Comparison of ENCODE assay signal across 1 cellular context in the genomic region with DNA sequence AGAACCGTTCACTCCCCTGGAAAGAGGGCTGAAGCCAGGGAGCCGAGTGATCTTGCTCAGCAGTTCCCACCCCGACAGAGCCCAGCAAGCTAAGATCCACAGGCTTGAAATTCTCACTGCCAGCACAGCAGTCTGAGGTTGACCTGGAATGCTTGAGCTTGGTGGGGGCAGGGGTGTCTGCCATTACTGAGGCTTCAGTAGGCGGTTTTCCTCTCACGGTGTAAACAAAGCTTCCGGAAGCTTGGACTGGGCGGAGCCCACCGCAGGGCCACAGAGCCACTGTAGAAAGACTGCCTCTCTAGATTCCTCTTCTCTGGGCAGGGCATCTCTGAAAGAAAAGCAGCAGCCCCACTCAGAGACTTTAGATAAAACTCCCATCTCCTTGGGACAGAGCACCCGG.
TF ChIP-seq lines count a peak whose summit lies in the region.

No MANE protein-coding gene starts in this region.

TF ChIP-seq in WTC11, 78 proteins besides CTCF, POLR2A, EP300 and RAD21:
- TF ChIP-seq, protein P1, sequence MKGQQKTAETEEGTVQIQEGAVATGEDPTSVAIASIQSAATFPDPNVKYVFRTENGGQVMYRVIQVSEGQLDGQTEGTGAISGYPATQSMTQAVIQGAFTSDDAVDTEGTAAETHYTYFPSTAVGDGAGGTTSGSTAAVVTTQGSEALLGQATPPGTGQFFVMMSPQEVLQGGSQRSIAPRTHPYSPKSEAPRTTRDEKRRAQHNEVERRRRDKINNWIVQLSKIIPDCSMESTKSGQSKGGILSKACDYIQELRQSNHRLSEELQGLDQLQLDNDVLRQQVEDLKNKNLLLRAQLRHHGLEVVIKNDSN (CRISPR knock-in tag; IDR thresholded peaks at IDR 0.05), result no peak
- TF ChIP-seq E2F5 (CRISPR knock-in tag; IDR thresholded peaks at IDR 0.05), result no peak
- TF ChIP-seq EMX1 (CRISPR knock-in tag; IDR thresholded peaks at IDR 0.05), result no peak
- TF ChIP-seq OVOL2 (CRISPR knock-in tag; IDR thresholded peaks at IDR 0.05; ENCODE audit: borderline replicate concordance), result no peak
- TF ChIP-seq, protein P2, sequence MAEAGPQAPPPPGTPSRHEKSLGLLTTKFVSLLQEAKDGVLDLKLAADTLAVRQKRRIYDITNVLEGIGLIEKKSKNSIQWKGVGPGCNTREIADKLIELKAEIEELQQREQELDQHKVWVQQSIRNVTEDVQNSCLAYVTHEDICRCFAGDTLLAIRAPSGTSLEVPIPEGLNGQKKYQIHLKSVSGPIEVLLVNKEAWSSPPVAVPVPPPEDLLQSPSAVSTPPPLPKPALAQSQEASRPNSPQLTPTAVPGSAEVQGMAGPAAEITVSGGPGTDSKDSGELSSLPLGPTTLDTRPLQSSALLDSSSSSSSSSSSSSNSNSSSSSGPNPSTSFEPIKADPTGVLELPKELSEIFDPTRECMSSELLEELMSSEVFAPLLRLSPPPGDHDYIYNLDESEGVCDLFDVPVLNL (CRISPR knock-in tag; IDR thresholded peaks at IDR 0.05; ENCODE audit: borderline replicate concordance, low read depth), result no peak
- no peak for TF ChIP-seq ZNF219 (CRISPR knock-in tag; IDR thresholded peaks at IDR 0.05; ENCODE audit: borderline replicate concordance)
- TF ChIP-seq ZNF138 (CRISPR knock-in tag; conservative IDR thresholded peaks at IDR 0.05), result no peak
- TF ChIP-seq, protein P3, sequence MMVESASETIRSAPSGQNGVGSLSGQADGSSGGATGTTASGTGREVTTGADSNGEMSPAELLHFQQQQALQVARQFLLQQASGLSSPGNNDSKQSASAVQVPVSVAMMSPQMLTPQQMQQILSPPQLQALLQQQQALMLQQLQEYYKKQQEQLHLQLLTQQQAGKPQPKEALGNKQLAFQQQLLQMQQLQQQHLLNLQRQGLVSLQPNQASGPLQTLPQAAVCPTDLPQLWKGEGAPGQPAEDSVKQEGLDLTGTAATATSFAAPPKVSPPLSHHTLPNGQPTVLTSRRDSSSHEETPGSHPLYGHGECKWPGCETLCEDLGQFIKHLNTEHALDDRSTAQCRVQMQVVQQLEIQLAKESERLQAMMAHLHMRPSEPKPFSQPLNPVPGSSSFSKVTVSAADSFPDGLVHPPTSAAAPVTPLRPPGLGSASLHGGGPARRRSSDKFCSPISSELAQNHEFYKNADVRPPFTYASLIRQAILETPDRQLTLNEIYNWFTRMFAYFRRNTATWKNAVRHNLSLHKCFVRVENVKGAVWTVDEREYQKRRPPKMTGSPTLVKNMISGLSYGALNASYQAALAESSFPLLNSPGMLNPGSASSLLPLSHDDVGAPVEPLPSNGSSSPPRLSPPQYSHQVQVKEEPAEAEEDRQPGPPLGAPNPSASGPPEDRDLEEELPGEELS (CRISPR knock-in tag; IDR thresholded peaks at IDR 0.05), result no peak
- TF ChIP-seq, protein P4, sequence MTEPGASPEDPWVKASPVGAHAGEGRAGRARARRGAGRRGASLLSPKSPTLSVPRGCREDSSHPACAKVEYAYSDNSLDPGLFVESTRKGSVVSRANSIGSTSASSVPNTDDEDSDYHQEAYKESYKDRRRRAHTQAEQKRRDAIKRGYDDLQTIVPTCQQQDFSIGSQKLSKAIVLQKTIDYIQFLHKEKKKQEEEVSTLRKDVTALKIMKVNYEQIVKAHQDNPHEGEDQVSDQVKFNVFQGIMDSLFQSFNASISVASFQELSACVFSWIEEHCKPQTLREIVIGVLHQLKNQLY (CRISPR knock-in tag; IDR thresholded peaks at IDR 0.05), result no peak
- no peak for TF ChIP-seq NR2C2 (CRISPR knock-in tag; IDR thresholded peaks at IDR 0.05)
- TF ChIP-seq FOXP1 (CRISPR knock-in tag; IDR thresholded peaks at IDR 0.05; ENCODE audit: borderline replicate concordance), result no peak
- TF ChIP-seq ERG (CRISPR knock-in tag; IDR thresholded peaks at IDR 0.05), result no peak
- no peak for TF ChIP-seq HMGXB4 (CRISPR knock-in tag; IDR thresholded peaks at IDR 0.05)
- TF ChIP-seq, protein P5, sequence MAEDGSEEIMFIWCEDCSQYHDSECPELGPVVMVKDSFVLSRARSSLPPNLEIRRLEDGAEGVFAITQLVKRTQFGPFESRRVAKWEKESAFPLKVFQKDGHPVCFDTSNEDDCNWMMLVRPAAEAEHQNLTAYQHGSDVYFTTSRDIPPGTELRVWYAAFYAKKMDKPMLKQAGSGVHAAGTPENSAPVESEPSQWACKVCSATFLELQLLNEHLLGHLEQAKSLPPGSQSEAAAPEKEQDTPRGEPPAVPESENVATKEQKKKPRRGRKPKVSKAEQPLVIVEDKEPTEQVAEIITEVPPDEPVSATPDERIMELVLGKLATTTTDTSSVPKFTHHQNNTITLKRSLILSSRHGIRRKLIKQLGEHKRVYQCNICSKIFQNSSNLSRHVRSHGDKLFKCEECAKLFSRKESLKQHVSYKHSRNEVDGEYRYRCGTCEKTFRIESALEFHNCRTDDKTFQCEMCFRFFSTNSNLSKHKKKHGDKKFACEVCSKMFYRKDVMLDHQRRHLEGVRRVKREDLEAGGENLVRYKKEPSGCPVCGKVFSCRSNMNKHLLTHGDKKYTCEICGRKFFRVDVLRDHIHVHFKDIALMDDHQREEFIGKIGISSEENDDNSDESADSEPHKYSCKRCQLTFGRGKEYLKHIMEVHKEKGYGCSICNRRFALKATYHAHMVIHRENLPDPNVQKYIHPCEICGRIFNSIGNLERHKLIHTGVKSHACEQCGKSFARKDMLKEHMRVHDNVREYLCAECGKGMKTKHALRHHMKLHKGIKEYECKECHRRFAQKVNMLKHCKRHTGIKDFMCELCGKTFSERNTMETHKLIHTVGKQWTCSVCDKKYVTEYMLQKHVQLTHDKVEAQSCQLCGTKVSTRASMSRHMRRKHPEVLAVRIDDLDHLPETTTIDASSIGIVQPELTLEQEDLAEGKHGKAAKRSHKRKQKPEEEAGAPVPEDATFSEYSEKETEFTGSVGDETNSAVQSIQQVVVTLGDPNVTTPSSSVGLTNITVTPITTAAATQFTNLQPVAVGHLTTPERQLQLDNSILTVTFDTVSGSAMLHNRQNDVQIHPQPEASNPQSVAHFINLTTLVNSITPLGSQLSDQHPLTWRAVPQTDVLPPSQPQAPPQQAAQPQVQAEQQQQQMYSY (CRISPR knock-in tag; IDR thresholded peaks at IDR 0.05), result no peak
- TF ChIP-seq ZBTB21 (CRISPR knock-in tag; IDR thresholded peaks at IDR 0.05; ENCODE audit: borderline replicate concordance), result no peak
- no peak for TF ChIP-seq IRF1 (CRISPR knock-in tag; IDR thresholded peaks at IDR 0.05)
TF ChIP-seq in WTC11: peak in this region for 0.
